ENCODE assay signal across 19 cellular contexts in the genomic region with DNA sequence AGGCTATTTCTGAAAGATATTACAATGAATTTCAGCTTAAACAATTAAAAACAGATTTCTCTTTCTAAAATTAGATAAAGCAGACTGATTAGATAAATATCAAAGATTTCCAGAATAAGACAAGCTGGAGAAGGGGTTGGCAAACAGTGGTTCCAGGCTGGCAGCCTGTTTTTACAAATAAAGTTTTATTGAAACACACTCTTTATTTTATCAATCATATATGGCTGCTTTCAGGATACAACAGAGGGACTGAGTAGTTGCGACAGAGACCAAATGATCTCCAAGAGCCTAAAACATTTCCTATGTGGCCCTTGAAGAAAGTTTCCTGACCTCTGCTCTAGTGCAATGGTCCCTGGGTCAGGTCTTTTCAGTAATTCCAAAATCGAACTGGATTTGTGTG.
A peak's percentile ranks its signal among the peaks of the same experiment; 100 is the strongest.
DNase-seq lines count a peak whose midpoint lies in the region; ATAC-seq, FAIRE-seq and TF ChIP-seq lines count a peak whose summit lies in the region.
"Had no signal": no experiment of that assay in that cellular context is flagged by ENCODE, and none has a peak within 500 bp of the region (broad histone marks: within the 10 kb centered on the region; RNA-seq: fewer than 3 reads in every experiment).

No MANE protein-coding gene starts in this region.

- 47% methylated on average over 2 of the region's 2 CpGs for WGBS in K562 (ENCODE audit: insufficient coverage, low coverage, missing lambda C conversion rate)
- WGBS in endodermal cell (ENCODE audit: insufficient coverage in 1 of 2, insufficient read length in 1 of 2), 2 experiments: 85 to 90% methylated on average over 2 of the region's 2 CpGs

- no peaks in the 10 kb centered on the region for H3K36me3 Mint-ChIP-seq in endodermal cell (ENCODE audit: low read depth)
- H3K36me3 Mint-ChIP-seq: CD4-positive, alpha-beta memory T cell had no signal

- no peak overlapping the region for H3K4me3 Mint-ChIP-seq in endodermal cell
- H3K4me3 Mint-ChIP-seq: CD4-positive, alpha-beta memory T cell had no signal

- no peak for TF ChIP-seq EP300 in K562 (IDR thresholded peaks at IDR 0.05; ENCODE audit: low read length)
- no peak for TF ChIP-seq EP300 in neural cell (conservative IDR thresholded peaks at IDR 0.05; ENCODE audit: poor library complexity, severe bottlenecking)

- intact Hi-C loops in K562 (cut with micrococcal nuclease): no loop called here
- intact Hi-C loops in left colon (cut with DNase I, micrococcal nuclease): no loop called here

- H2AFZ ChIP-seq in K562 (ENCODE audit: low read depth, low read length) (no peak overlapping the region), neural cell (ENCODE audit: low read depth, low read length) (no peak overlapping the region)
- H2AFZ ChIP-seq: GM23248 had no signal

- H3K79me2 ChIP-seq in K562 (ENCODE audit: control insufficient read depth, insufficient read depth, low read length) (no peaks in the 10 kb centered on the region), neural cell (replicated peaks; ENCODE audit: insufficient read depth, low read length) (no peaks in the 10 kb centered on the region)

- H3F3A ChIP-seq in neural cell (ENCODE audit: insufficient read depth, low read length, poor library complexity, severe bottlenecking): peaks cover 4% of the 10 kb centered on the region

- TF ChIP-seq CTCF in K562 (IDR thresholded peaks at IDR 0.05 in 2 of 3, conservative IDR thresholded peaks at IDR 0.05 in 1 of 3; ENCODE audit: insufficient read depth in 2 of 3, low read depth in 1 of 3, low read length in 3 of 3): no peak
- TF ChIP-seq CTCF in endodermal cell (conservative IDR thresholded peaks at IDR 0.05): no peak
- no peak for TF ChIP-seq CTCF in neural cell (IDR thresholded peaks at IDR 0.05; ENCODE audit: poor library complexity, severe bottlenecking)

- TF ChIP-seq POLR2A in K562 (conservative IDR thresholded peaks at IDR 0.05): no peak

- ATAC-seq in K562: no peak
- ATAC-seq in GM18870 (IDR thresholded peaks at IDR 0.05; ENCODE audit: unreplicated experiment): no peak
- ATAC-seq in left colon: no peak

- POLR2A ChIA-PET in K562 (lab: Yijun Ruan, JAX): interaction anchor here (0.9 kb wide), 1 partner anchor 32 kb away, joined by 3 read pairs; no protein-coding TSS in a partner anchor

- no peaks in the 10 kb centered on the region for H3K9me2 ChIP-seq in neural cell (ENCODE audit: insufficient read depth, low read length)

- H3K9ac ChIP-seq in K562 (ENCODE audit: insufficient read depth in 1 of 2, low read depth in 2 of 2, low read length in 2 of 2) (no peak overlapping the region), endodermal cell (ENCODE audit: extremely low read depth, low read length, poor library complexity, severe bottlenecking) (no peak overlapping the region), neural cell (ENCODE audit: low read length) (peak overlapping the region; percentile 64)
- H3K9ac ChIP-seq: GM23248 had no signal

- no peak for TF ChIP-seq RAD21 in K562 (CRISPR knock-in tag; conservative IDR thresholded peaks at IDR 0.05 in 1 of 2, IDR thresholded peaks at IDR 0.05 in 1 of 2)
- no peak for TF ChIP-seq RAD21 in neural cell (conservative IDR thresholded peaks at IDR 0.05)

- no TSS peak for BruUV-seq in K562 (replicated peaks; lab: Mats Ljungman, UMichigan)

- H3K27me3 ChIP-seq in K562 (ENCODE audit: control insufficient read depth in 2 of 2, insufficient read depth in 2 of 2, low read length in 2 of 2): no peaks in the 10 kb centered on the region
- no peaks in the 10 kb centered on the region for H3K27me3 ChIP-seq in endodermal cell (ENCODE audit: control insufficient read depth, insufficient read depth, low read length, poor library complexity, severe bottlenecking)
- H3K27me3 ChIP-seq in neural cell (ENCODE audit: insufficient read depth, low read depth, low read length): no peaks in the 10 kb centered on the region

- no peak overlapping the region for H3K27ac ChIP-seq in K562 (ENCODE audit: extremely low read depth, low read depth, low read length)
- H3K27ac ChIP-seq in endodermal cell (ENCODE audit: low read depth, low read length): peak overlapping the region; percentile 90
- peak overlapping the region; percentile 90 for H3K27ac ChIP-seq in neural cell (ENCODE audit: low read length)
- H3K27ac ChIP-seq: GM23248 had no signal

- H3K4me1 Mint-ChIP-seq in endodermal cell: peaks cover 9% of the 10 kb centered on the region
- H3K4me1 Mint-ChIP-seq: CD4-positive, alpha-beta memory T cell had no signal

- no peak overlapping the region for H3K4me2 ChIP-seq in K562 (ENCODE audit: insufficient read depth, low read length)
- H3K4me2 ChIP-seq in neural cell (ENCODE audit: low read length): peak overlapping the region; percentile 9

- no peaks in the 10 kb centered on the region for H3K27me3 Mint-ChIP-seq in endodermal cell (ENCODE audit: insufficient read depth)

- CTCF ChIA-PET in K562 (lab: Yijun Ruan, JAX; ENCODE audit: low intra/inter-chr PET ratio): no interaction called here

- in situ Hi-C loops in K562 (cut with MboI): no loop called here

- no peak for FAIRE-seq in K562 (lab: Jason Lieb, UNC)
- FAIRE-seq: GM12892, GM19239, H1 had no signal

- no peak for DNase-seq in K562 (ENCODE audit: extremely low read depth in 1 of 4, low spot score in 3 of 4)
- no peak for DNase-seq in endodermal cell
- no peak for DNase-seq in NCI-H2081 (lab: John Stamatoyannopoulos, UW)
- DNase-seq in left colon: no peak
- DNase-seq: C1 segment of cervical spinal cord; Calu3; CD4-positive, alpha-beta memory T cell; COR-L47; DMS53; DMS79 treated with DMSO at 0.1 percent for 48 hours; GF-D8; GM23248; H7; HCEC 1CT had no signal

- H3K4me1 ChIP-seq in K562 (replicated peaks in 1 of 2; ENCODE audit: control insufficient read depth in 2 of 2, insufficient read depth in 2 of 2, low read length in 2 of 2) (peaks cover 0 to 2% of the 10 kb centered on the region in 2 experiments; a peak in 2 of 5 replicates), endodermal cell (ENCODE audit: control insufficient read depth, insufficient read depth, low read length) (peaks cover 5% of the 10 kb centered on the region)

- no peaks in the 10 kb centered on the region for H3K9me3 Mint-ChIP-seq in endodermal cell

- no peaks in the 10 kb centered on the region for H3K9me1 ChIP-seq in K562 (ENCODE audit: control insufficient read depth, insufficient read depth, low read length)

- H3K36me3 ChIP-seq in K562 (ENCODE audit: control insufficient read depth, insufficient read depth, low read length) (no peaks in the 10 kb centered on the region), endodermal cell (ENCODE audit: control insufficient read depth, insufficient read depth, low read length) (no peaks in the 10 kb centered on the region), neural cell (ENCODE audit: insufficient read depth, low read length) (no peaks in the 10 kb centered on the region)

- no peak overlapping the region for H3K4me3 ChIP-seq in K562
- H3K4me3 ChIP-seq in endodermal cell (ENCODE audit: low read length): no peak overlapping the region
- H3K4me3 ChIP-seq in neural cell (ENCODE audit: low read length): peak overlapping the region; percentile 48
- H3K4me3 ChIP-seq: GM23248 had no signal

- H4K20me1 ChIP-seq in K562 (replicated peaks; ENCODE audit: control insufficient read depth, insufficient read depth, low read length) (no peaks in the 10 kb centered on the region), neural cell (ENCODE audit: insufficient read depth) (no peaks in the 10 kb centered on the region)

- no peaks in the 10 kb centered on the region for H3K9me3 ChIP-seq in K562 (replicated peaks; ENCODE audit: control insufficient read depth, insufficient read depth, low read depth, low read length)
- peaks cover under 1% of the 10 kb centered on the region for H3K9me3 ChIP-seq in endodermal cell (ENCODE audit: control insufficient read depth, low read length)
- no peaks in the 10 kb centered on the region for H3K9me3 ChIP-seq in neural cell (ENCODE audit: low read length)

- no peak overlapping the region for H3K27ac Mint-ChIP-seq in endodermal cell
- H3K27ac Mint-ChIP-seq: CD4-positive, alpha-beta memory T cell had no signal

TF ChIP-seq in K562, 482 proteins besides CTCF, POLR2A, EP300 and RAD21 (continues in another document):
- TF ChIP-seq CEBPB (tag; IDR thresholded peaks at IDR 0.05) (0 out of 2 replicates have a peak, but pooled peaks have one; percentile 16), SMARCB1 (IDR thresholded peaks at IDR 0.05; ENCODE audit: insufficient read length, low read depth) (no peak)

TF ChIP-seq in neural cell, 6 proteins besides CTCF, POLR2A, EP300 and RAD21:
- TF ChIP-seq MXI1 (conservative IDR thresholded peaks at IDR 0.05; ENCODE audit: poor library complexity, severe bottlenecking) (no peak), EZH2 (IDR thresholded peaks at IDR 0.05; ENCODE audit: borderline replicate concordance, insufficient read depth, low read length, poor library complexity, severe bottlenecking) (no peak), SMC3 (conservative IDR thresholded peaks at IDR 0.05; ENCODE audit: poor library complexity) (no peak), TAF1 (IDR thresholded peaks at IDR 0.05; ENCODE audit: low read depth) (no peak), POLR2AphosphoS5 (IDR thresholded peaks at IDR 0.05) (no peak)
- TF ChIP-seq, protein P1, sequence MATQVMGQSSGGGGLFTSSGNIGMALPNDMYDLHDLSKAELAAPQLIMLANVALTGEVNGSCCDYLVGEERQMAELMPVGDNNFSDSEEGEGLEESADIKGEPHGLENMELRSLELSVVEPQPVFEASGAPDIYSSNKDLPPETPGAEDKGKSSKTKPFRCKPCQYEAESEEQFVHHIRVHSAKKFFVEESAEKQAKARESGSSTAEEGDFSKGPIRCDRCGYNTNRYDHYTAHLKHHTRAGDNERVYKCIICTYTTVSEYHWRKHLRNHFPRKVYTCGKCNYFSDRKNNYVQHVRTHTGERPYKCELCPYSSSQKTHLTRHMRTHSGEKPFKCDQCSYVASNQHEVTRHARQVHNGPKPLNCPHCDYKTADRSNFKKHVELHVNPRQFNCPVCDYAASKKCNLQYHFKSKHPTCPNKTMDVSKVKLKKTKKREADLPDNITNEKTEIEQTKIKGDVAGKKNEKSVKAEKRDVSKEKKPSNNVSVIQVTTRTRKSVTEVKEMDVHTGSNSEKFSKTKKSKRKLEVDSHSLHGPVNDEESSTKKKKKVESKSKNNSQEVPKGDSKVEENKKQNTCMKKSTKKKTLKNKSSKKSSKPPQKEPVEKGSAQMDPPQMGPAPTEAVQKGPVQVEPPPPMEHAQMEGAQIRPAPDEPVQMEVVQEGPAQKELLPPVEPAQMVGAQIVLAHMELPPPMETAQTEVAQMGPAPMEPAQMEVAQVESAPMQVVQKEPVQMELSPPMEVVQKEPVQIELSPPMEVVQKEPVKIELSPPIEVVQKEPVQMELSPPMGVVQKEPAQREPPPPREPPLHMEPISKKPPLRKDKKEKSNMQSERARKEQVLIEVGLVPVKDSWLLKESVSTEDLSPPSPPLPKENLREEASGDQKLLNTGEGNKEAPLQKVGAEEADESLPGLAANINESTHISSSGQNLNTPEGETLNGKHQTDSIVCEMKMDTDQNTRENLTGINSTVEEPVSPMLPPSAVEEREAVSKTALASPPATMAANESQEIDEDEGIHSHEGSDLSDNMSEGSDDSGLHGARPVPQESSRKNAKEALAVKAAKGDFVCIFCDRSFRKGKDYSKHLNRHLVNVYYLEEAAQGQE (IDR thresholded peaks at IDR 0.05; ENCODE audit: borderline replicate concordance): no peak
TF ChIP-seq in neural cell: peak in this region for 0.
